In the genomic region with DNA sequence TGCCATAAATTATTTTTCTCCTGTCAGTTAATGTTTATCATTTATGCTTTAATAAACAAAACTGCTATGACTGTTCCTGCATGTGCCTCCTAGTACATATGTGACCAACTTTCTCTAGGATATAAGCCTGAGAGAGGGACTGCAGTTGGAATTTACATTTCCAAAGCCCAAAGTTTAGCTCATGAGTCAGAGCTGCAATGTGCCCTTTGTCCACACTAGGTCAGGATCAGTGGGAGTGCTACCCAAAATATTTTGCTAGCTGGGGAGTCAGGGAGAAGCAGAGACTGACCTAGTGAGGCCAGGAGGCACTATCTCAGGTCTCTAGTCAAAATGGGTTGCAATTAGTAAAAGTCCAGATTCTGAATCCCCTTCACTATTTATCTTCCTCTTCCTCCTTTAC, we compare ENCODE assay signal across 27 cellular contexts.
A peak's percentile ranks its signal among the peaks of the same experiment; 100 is the strongest.
DNase-seq lines count a peak whose midpoint lies in the region; ATAC-seq and TF ChIP-seq lines count a peak whose summit lies in the region.
"Had no signal": no experiment of that assay in that cellular context is flagged by ENCODE, and none has a peak within 500 bp of the region (broad histone marks: within the 10 kb centered on the region; RNA-seq: fewer than 3 reads in every experiment).

No MANE protein-coding gene starts in this region.

- H3K4me1 Mint-ChIP-seq in GM23338: peaks cover 16% of the 10 kb centered on the region
- peaks cover 24% of the 10 kb centered on the region for H3K4me1 Mint-ChIP-seq in WTC11
- H3K4me1 Mint-ChIP-seq: nephron progenitor cell had no signal

- H3K27me3 Mint-ChIP-seq in GM23338 (ENCODE audit: insufficient read depth, low read depth, poor library complexity) (no peaks in the 10 kb centered on the region), WTC11 (ENCODE audit: low read depth) (no peaks in the 10 kb centered on the region)
- H3K27me3 Mint-ChIP-seq: CD4-positive, alpha-beta T cell had no signal

- H3K4me3 ChIP-seq in GM23338: no peak overlapping the region
- no peak overlapping the region for H3K4me3 ChIP-seq in fibroblast of mammary gland (ENCODE audit: control insufficient read depth, low read depth, low read length)
- H3K4me3 ChIP-seq: dorsolateral prefrontal cortex, mucosa of descending colon, pancreas, spleen, thoracic aorta had no signal

- no peaks in the 10 kb centered on the region for H3K27me3 ChIP-seq in GM23338 (ENCODE audit: insufficient read depth)
- H3K27me3 ChIP-seq: pancreas, spleen had no signal

- ATAC-seq in GM23338 (peak; percentile 78), WTC11 (peak; percentile 69), HG02623 (IDR thresholded peaks at IDR 0.05; ENCODE audit: unreplicated experiment) (no peak)
- ATAC-seq: left ventricle myocardium superior, mucosa of descending colon, pancreas had no signal

- CTCF ChIA-PET in WTC11 (lab: Charles Lee): interaction anchor here (0.8 kb wide), 1 partner anchor 382 kb away, joined by 3 read pairs; no protein-coding TSS in a partner anchor

- H3K4me3 Mint-ChIP-seq in GM23338: no peak overlapping the region
- no peak overlapping the region for H3K4me3 Mint-ChIP-seq in WTC11
- H3K4me3 Mint-ChIP-seq: activated T-cell treated with anti-CD3 and anti-CD28 coated beads, Interleukin-2, amount 50 U/mL, for 24 hours; CD4-positive, alpha-beta T cell; nephron progenitor cell; T-helper 1 cell treated with Interleukin-12 subunit alpha and Interleukin-12 subunit beta and Interleukin-4 antibody, amounts not matched to agents 30 μg/mL and 1 μg/mL, for 36 hours had no signal

- H3K27ac Mint-ChIP-seq in GM23338: no peak overlapping the region
- no peak overlapping the region for H3K27ac Mint-ChIP-seq in WTC11
- H3K27ac Mint-ChIP-seq: activated T-cell treated with anti-CD3 and anti-CD28 coated beads, Interleukin-2, amount 50 U/mL, for 24 hours; CD4-positive, alpha-beta T cell; nephron progenitor cell; T-helper 1 cell treated with Interleukin-12 subunit alpha and Interleukin-12 subunit beta and Interleukin-4 antibody, amounts not matched to agents 30 μg/mL and 1 μg/mL, for 36 hours had no signal

- H3K79me2 ChIP-seq in GM23338 (replicated peaks; ENCODE audit: insufficient read depth): peaks cover 45% of the 10 kb centered on the region

- H4K20me1 ChIP-seq in GM23338 (replicated peaks; ENCODE audit: insufficient read depth): no peaks in the 10 kb centered on the region

- DNase-seq in GM23338 (ENCODE audit: low spot score) (peak; percentile 21), WTC11 (ENCODE audit: low spot score) (no peak), fibroblast of mammary gland (ENCODE audit: low read depth) (peak; percentile 37), myocyte (ENCODE audit: low read depth) (peak; percentile 35), A172 (ENCODE audit: low spot score) (no peak)
- no peak for DNase-seq in stimulated activated CD4-positive, alpha-beta T cell treated with anti-CD3 and anti-CD28 coated beads, Interleukin-15, amount 100 ng/mL, for 24 hours
- DNase-seq: activated CD4-positive, alpha-beta T cell treated with anti-CD3 and anti-CD28 coated beads for 4 hours; activated T-cell treated with anti-CD3 and anti-CD28 coated beads, Interleukin-2, amount 50 U/mL, for 24 hours; CD4-positive, alpha-beta T cell; central memory CD4-positive, alpha-beta T cell; dorsolateral prefrontal cortex; foreskin melanocyte; GDM1; left ventricle myocardium superior; mucosa of descending colon; NCI-H1092; NCI-H187; NCI-H526 treated with DMSO at 0.1 percent for 48 hours; nephron progenitor cell; pancreas; RPMI8226; spleen; stimulated activated CD4-positive, alpha-beta T cell treated with anti-CD3 and anti-CD28 coated beads, Interleukin-4, amount 100 ng/mL, for 1 hour; stimulated activated naive CD4-positive, alpha-beta T cell had no signal

- peak overlapping the region; percentile 30; the same call in 1 of the 2 replicates for H3K4me2 ChIP-seq in GM23338

- H3K9me3 Mint-ChIP-seq in GM23338: peaks cover 15% of the 10 kb centered on the region; the same call in 2 of the 3 replicates
- 0 out of 2 replicates have a peak, but pooled peaks cover 3% of the 10 kb centered on the region for H3K9me3 Mint-ChIP-seq in WTC11
- H3K9me3 Mint-ChIP-seq: CD4-positive, alpha-beta T cell; T-helper 1 cell treated with Interleukin-12 subunit alpha and Interleukin-12 subunit beta and Interleukin-4 antibody, amounts not matched to agents 30 μg/mL and 1 μg/mL, for 36 hours had no signal

- no peaks in the 10 kb centered on the region for H3K9me2 ChIP-seq in GM23338 (ENCODE audit: insufficient read depth)

- no peak overlapping the region for H3K27ac ChIP-seq in GM23338 (ENCODE audit: low read depth)
- H3K27ac ChIP-seq: dorsolateral prefrontal cortex, pancreas, spleen, thoracic aorta had no signal

- no peak for TF ChIP-seq CTCF in GM23338 (conservative IDR thresholded peaks at IDR 0.05; ENCODE audit: low read depth in 2 of 2)
- no peak for TF ChIP-seq CTCF in WTC11 (IDR thresholded peaks at IDR 0.05)
- TF ChIP-seq CTCF in fibroblast of mammary gland (conservative IDR thresholded peaks at IDR 0.05; ENCODE audit: control insufficient read depth, insufficient read depth, low read depth, low read length): no peak

- no peaks in the 10 kb centered on the region for H3F3A ChIP-seq in GM23338 (replicated peaks; ENCODE audit: low read depth)

- H3K36me3 Mint-ChIP-seq in GM23338 (ENCODE audit: low read depth) (peaks cover 30% of the 10 kb centered on the region), WTC11 (peaks cover 13% of the 10 kb centered on the region)

- no peak overlapping the region for H2AFZ ChIP-seq in GM23338

- no peaks in the 10 kb centered on the region for H3K36me3 ChIP-seq in GM23338 (ENCODE audit: insufficient read depth)
- H3K36me3 ChIP-seq: pancreas, spleen, thoracic aorta had no signal

- POLR2A ChIA-PET in WTC11 (lab: Charles Lee): no interaction called here

- 0 out of 2 replicates have a peak, but pooled peaks cover 11% of the 10 kb centered on the region for H3K4me1 ChIP-seq in GM23338 (ENCODE audit: insufficient read depth)
- H3K4me1 ChIP-seq: pancreas, spleen had no signal

TF ChIP-seq in GM23338, 12 proteins besides CTCF, POLR2A, EP300 and RAD21 (continues in another document):
- no peak for TF ChIP-seq JUNB (IDR thresholded peaks at IDR 0.05; ENCODE audit: unreplicated experiment)
- TF ChIP-seq, protein P1, sequence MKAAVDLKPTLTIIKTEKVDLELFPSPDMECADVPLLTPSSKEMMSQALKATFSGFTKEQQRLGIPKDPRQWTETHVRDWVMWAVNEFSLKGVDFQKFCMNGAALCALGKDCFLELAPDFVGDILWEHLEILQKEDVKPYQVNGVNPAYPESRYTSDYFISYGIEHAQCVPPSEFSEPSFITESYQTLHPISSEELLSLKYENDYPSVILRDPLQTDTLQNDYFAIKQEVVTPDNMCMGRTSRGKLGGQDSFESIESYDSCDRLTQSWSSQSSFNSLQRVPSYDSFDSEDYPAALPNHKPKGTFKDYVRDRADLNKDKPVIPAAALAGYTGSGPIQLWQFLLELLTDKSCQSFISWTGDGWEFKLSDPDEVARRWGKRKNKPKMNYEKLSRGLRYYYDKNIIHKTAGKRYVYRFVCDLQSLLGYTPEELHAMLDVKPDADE (IDR thresholded peaks at IDR 0.05): no peak
- TF ChIP-seq STAT1 (IDR thresholded peaks at IDR 0.05; ENCODE audit: unreplicated experiment): no peak
- no peak for TF ChIP-seq NANOG (IDR thresholded peaks at IDR 0.05; ENCODE audit: borderline replicate concordance)
- TF ChIP-seq ZNF114 (CRISPR knock-in tag; IDR thresholded peaks at IDR 0.05): no peak
- TF ChIP-seq ZNF331 (CRISPR knock-in tag; IDR thresholded peaks at IDR 0.05; ENCODE audit: low read depth): no peak

TF ChIP-seq in WTC11, 78 proteins besides CTCF, POLR2A, EP300 and RAD21 (continues in another document):
- TF ChIP-seq, protein P2, sequence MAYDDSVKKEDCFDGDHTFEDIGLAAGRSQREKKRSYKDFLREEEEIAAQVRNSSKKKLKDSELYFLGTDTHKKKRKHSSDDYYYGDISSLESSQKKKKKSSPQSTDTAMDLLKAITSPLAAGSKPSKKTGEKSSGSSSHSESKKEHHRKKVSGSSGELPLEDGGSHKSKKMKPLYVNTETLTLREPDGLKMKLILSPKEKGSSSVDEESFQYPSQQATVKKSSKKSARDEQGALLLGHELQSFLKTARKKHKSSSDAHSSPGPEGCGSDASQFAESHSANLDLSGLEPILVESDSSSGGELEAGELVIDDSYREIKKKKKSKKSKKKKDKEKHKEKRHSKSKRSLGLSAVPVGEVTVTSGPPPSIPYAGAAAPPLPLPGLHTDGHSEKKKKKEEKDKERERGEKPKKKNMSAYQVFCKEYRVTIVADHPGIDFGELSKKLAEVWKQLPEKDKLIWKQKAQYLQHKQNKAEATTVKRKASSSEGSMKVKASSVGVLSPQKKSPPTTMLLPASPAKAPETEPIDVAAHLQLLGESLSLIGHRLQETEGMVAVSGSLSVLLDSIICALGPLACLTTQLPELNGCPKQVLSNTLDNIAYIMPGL (CRISPR knock-in tag; IDR thresholded peaks at IDR 0.05): no peak
- TF ChIP-seq, protein P3, sequence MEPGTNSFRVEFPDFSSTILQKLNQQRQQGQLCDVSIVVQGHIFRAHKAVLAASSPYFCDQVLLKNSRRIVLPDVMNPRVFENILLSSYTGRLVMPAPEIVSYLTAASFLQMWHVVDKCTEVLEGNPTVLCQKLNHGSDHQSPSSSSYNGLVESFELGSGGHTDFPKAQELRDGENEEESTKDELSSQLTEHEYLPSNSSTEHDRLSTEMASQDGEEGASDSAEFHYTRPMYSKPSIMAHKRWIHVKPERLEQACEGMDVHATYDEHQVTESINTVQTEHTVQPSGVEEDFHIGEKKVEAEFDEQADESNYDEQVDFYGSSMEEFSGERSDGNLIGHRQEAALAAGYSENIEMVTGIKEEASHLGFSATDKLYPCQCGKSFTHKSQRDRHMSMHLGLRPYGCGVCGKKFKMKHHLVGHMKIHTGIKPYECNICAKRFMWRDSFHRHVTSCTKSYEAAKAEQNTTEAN (CRISPR knock-in tag; IDR thresholded peaks at IDR 0.05): no peak
- TF ChIP-seq ZBTB21 (CRISPR knock-in tag; IDR thresholded peaks at IDR 0.05; ENCODE audit: borderline replicate concordance): no peak
- TF ChIP-seq, protein P4, sequence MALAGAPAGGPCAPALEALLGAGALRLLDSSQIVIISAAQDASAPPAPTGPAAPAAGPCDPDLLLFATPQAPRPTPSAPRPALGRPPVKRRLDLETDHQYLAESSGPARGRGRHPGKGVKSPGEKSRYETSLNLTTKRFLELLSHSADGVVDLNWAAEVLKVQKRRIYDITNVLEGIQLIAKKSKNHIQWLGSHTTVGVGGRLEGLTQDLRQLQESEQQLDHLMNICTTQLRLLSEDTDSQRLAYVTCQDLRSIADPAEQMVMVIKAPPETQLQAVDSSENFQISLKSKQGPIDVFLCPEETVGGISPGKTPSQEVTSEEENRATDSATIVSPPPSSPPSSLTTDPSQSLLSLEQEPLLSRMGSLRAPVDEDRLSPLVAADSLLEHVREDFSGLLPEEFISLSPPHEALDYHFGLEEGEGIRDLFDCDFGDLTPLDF (CRISPR knock-in tag; IDR thresholded peaks at IDR 0.05): no peak
- no peak for TF ChIP-seq TP53 (CRISPR knock-in tag; IDR thresholded peaks at IDR 0.05)
- TF ChIP-seq MYBL2 (CRISPR knock-in tag; IDR thresholded peaks at IDR 0.05): no peak
- no peak for TF ChIP-seq ZNF232 (CRISPR knock-in tag; IDR thresholded peaks at IDR 0.05)

Comparison
In these comparisons a context has a peak if more than half of its experiments do, and no peak if none do; other contexts are left out.
1. DNase-seq: peak in GM23338 (single experiment), fibroblast of mammary gland (single experiment) and myocyte (single experiment); none in WTC11 (single experiment), A172 (single experiment) and stimulated activated CD4-positive, alpha-beta T cell treated with anti-CD3 and anti-CD28 coated beads, Interleukin-15, amount 100 ng/mL, for 24 hours (single experiment).